In genomic region chr13:32256243-32256642, GRCh38 we compare ENCODE assay signal across 18 cellular contexts. TPM values are rescaled to one million over a fixed set of nuclear protein-coding genes. Genes with fewer than 3 reads are reported as not detected.
DNase-seq lines count a peak whose midpoint lies in the region; ATAC-seq and TF ChIP-seq lines count a peak whose summit lies in the region.
"Had no signal": no experiment of that assay in that cellular context is flagged by ENCODE, and none has a peak within 500 bp of the region (broad histone marks: within the 10 kb centered on the region; RNA-seq: fewer than 3 reads in every experiment).

No MANE protein-coding gene starts in this region.

- 34% methylated on average over 4 of the region's 4 CpGs for WGBS in liver

- H3K9me3 Mint-ChIP-seq in WTC11 = no peaks in the 10 kb centered on the region

- no peak overlapping the region for H3K27ac Mint-ChIP-seq in WTC11

- no peaks in the 10 kb centered on the region for H3K27me3 Mint-ChIP-seq in WTC11 (ENCODE audit: low read depth)

- no peaks in the 10 kb centered on the region for H3K9me3 ChIP-seq in liver (ENCODE audit: control insufficient read depth in 4 of 4, low read length in 3 of 4)
- H3K9me3 ChIP-seq in tibial artery = no peaks in the 10 kb centered on the region
- H3K9me3 ChIP-seq: MG63 had no signal

- peaks cover 5 to 30% (median 9%) of the 10 kb centered on the region in 4 donors for H3K4me1 ChIP-seq in liver (ENCODE audit: control insufficient read depth in 4 of 4, insufficient read depth in 4 of 4, low read length in 3 of 4)
- H3K4me1 ChIP-seq in tibial artery = peaks cover 0 to 75% (median 21%) of the 10 kb centered on the region in 4 donors

- POLR2A ChIA-PET in WTC11 (lab: Charles Lee) = no interaction called here

- peak overlapping the region; percentile 73 to 93 for H3K27ac ChIP-seq in liver (ENCODE audit: low read depth in 1 of 2, low read length in 2 of 2)
- peak overlapping the region; percentile 74 to 81 for H3K27ac ChIP-seq in tibial artery
- H3K27ac ChIP-seq: HL-60, KMS-11 had no signal

- H3K4me3 ChIP-seq in liver (ENCODE audit: low read depth in 1 of 3, low read length in 3 of 3) (peak overlapping the region in 1 of 3 donors; percentile 37), tibial artery (peak overlapping the region; percentile 46 to 48)
- H3K4me3 ChIP-seq: MG63 had no signal

- no peak for TF ChIP-seq CTCF in WTC11 (IDR thresholded peaks at IDR 0.05)
- no peak for TF ChIP-seq CTCF in liver (IDR thresholded peaks at IDR 0.05; ENCODE audit: low read depth, low read length, missing input control)
- TF ChIP-seq CTCF in tibial artery (IDR thresholded peaks at IDR 0.05) = no peak

- H3K36me3 Mint-ChIP-seq in WTC11 = no peaks in the 10 kb centered on the region

- peak overlapping the region in 1 of 2 donors; percentile 96 for H3K9ac ChIP-seq in liver (ENCODE audit: low read depth in 1 of 2, low read length in 2 of 2)
- H3K9ac ChIP-seq: KMS-11 had no signal

- H3K36me3 ChIP-seq in liver (ENCODE audit: control insufficient read depth in 4 of 4, insufficient read depth in 3 of 4, low read depth in 1 of 4, low read length in 3 of 4) = no peaks in the 10 kb centered on the region
- peaks cover 0 to 7% (median 5%) of the 10 kb centered on the region in 3 donors for H3K36me3 ChIP-seq in tibial artery
- H3K36me3 ChIP-seq: MG63 had no signal

- no peak for TF ChIP-seq RAD21 in liver (IDR thresholded peaks at IDR 0.05)

- ATAC-seq in WTC11 = no peak

- H3K4me1 Mint-ChIP-seq in WTC11 = no peaks in the 10 kb centered on the region

- CTCF ChIA-PET in WTC11 (lab: Charles Lee) = interaction anchor here (1.6 to 2.6 kb wide), 2 partner anchors 10 to 12 kb away, joined by 5 to 9 read pairs; no protein-coding TSS in a partner anchor

- H3K4me3 Mint-ChIP-seq in WTC11 = no peak overlapping the region

- intact Hi-C loops in tibial artery (cut with DNase I; ENCODE audit: low total_unique reads) = no loop called here

- DNase-seq in DMS53 (lab: John Stamatoyannopoulos, UW) = peak; percentile 25
- no peak for DNase-seq in DMS53 treated with DMSO at 0.1 percent for 48 hours (lab: John Stamatoyannopoulos, UW; ENCODE audit: unreplicated experiment)
- no peak for DNase-seq in WTC11 (ENCODE audit: low spot score)
- DNase-seq in tibial artery = no peak
- no peak for DNase-seq in A172 (ENCODE audit: low spot score)
- no peak for DNase-seq in NCI-H1417 treated with DMSO at 0.1 percent for 48 hours (lab: John Stamatoyannopoulos, UW)
- DNase-seq in activated CD4-positive, alpha-beta T cell treated with anti-CD3 and anti-CD28 coated beads, Interleukin-2, amount 50 U/mL, for 1 hour = no peak
- DNase-seq: 8988T, DND-41, GDM1, MG63, NCI-H1694 treated with DMSO at 0.1 percent for 48 hours, NCI-H446 had no signal

- H3K27me3 ChIP-seq in liver (ENCODE audit: control insufficient read depth in 4 of 4, insufficient read depth in 4 of 4, low read length in 3 of 4) = no peaks in the 10 kb centered on the region
- H3K27me3 ChIP-seq in tibial artery = no peaks in the 10 kb centered on the region
- H3K27me3 ChIP-seq: MG63 had no signal

TF ChIP-seq in WTC11, 78 proteins besides CTCF, POLR2A, EP300 and RAD21:
- peak; percentile 42 for TF ChIP-seq GABPB1 (CRISPR knock-in tag; IDR thresholded peaks at IDR 0.05)
- TF ChIP-seq ZNF263 (CRISPR knock-in tag; IDR thresholded peaks at IDR 0.05; ENCODE audit: low read depth) = no peak

TF ChIP-seq in liver, 16 proteins besides CTCF, POLR2A, EP300 and RAD21:
- TF ChIP-seq GABPA (IDR thresholded peaks at IDR 0.05 in 1 of 2, conservative IDR thresholded peaks at IDR 0.05 in 1 of 2) (no peak), HNF4A (conservative IDR thresholded peaks at IDR 0.05) (peak in 1 of 2 donors; percentile 8), SP1 (IDR thresholded peaks at IDR 0.05) (no peak)

RNA-seq across cellular contexts. Expression of gene ZAR1L, which starts 58.9 kb away (rescaled TPM):
- 0.25 to 0.48 TPM (median 0.33 TPM) in 3 replicates for total RNA-seq in WTC11 (2021)
- total RNA-seq in liver = not detected
- not detected for polyA plus RNA-seq in liver
- total RNA-seq in A172 (2014; rRNA removed; shearing (Covaris generic)) = not detected in 2 replicates
- total RNA-seq: H4, PC-3 had no signal

RNA-seq across cellular contexts. Expression of gene BRCA2, which starts 59.1 kb away (rescaled TPM):
- total RNA-seq in WTC11 (2021) (14.8 to 21.6 TPM (median 18.2 TPM) in 3 replicates), liver (10 to 100 TPM in 1 of 2 donors, under 1 TPM in 1; 0.84 to 10.8 TPM)
- polyA plus RNA-seq in liver = under 1 TPM; 0.39 to 0.88 TPM
- 9.7 and 13.0 TPM in 2 replicates for total RNA-seq in A172 (2014; rRNA removed; shearing (Covaris generic))
